Comparison of ENCODE assay signal across 23 cellular contexts in the genomic region with DNA sequence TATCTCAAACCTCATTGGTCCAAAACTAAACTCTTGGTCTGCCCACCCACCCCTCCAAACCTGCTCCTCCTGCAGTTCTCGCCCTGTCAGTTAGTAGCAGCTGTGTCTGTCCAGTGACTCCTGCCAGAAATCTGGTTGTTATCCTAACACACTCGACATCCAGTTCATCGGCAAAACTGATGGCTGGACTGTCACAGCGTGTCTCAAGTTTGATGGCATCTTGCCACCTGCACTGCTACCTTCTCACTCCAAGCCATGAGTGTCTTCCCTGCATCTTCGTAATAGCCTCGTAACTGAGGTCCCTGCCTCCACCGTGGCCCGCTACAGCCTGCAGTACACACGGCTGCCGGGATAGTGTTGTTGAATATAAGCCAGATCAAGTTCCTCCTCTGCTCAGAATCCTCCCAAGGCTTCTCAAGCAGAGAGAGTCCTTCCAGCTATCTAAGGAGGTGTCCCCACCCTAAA.
DNase-seq lines count a peak whose midpoint lies in the region; ATAC-seq and TF ChIP-seq lines count a peak whose summit lies in the region.
"Had no signal": no experiment of that assay in that cellular context is flagged by ENCODE, and none has a peak within 500 bp of the region (broad histone marks: within the 10 kb centered on the region; RNA-seq: fewer than 3 reads in every experiment).

No MANE protein-coding gene starts in this region.

- peak overlapping the region; percentile 2 for H3K56ac ChIP-seq in mesendoderm (ENCODE audit: low read length)

- H3K79me2 ChIP-seq in mesendoderm (ENCODE audit: control insufficient read depth, insufficient read depth, low read length), result no peaks in the 10 kb centered on the region
- H3K79me2 ChIP-seq: hepatocyte had no signal

- TF ChIP-seq POLR2A in suprapubic skin (IDR thresholded peaks at IDR 0.05), result no peak

- H3K4me3 ChIP-seq in mesendoderm (ENCODE audit: low read length) (no peak overlapping the region), suprapubic skin (no peak overlapping the region), endodermal cell (ENCODE audit: low read length) (no peak overlapping the region)
- H3K4me3 ChIP-seq: HAP-1, hepatocyte, SJCRH30 had no signal

- H3K27me3 Mint-ChIP-seq in HFFc6 (ENCODE audit: insufficient read depth) (peaks cover 2% of the 10 kb centered on the region; the same call in 1 of the 2 replicates), endodermal cell (ENCODE audit: insufficient read depth) (no peaks in the 10 kb centered on the region)
- H3K27me3 Mint-ChIP-seq: natural killer cell treated with Interleukin-12 subunit alpha and Interleukin-12 subunit beta and Interleukin-15 and Interleukin-18, amount 100 ng/mL, for 72 hours had no signal

- H2AK5ac ChIP-seq in mesendoderm (ENCODE audit: low read length), result no peak overlapping the region

- H2BK15ac ChIP-seq in mesendoderm (replicated peaks; ENCODE audit: low read depth), result no peak overlapping the region

- no peaks in the 10 kb centered on the region for H3K9me3 ChIP-seq in suprapubic skin
- no peaks in the 10 kb centered on the region for H3K9me3 ChIP-seq in endodermal cell (ENCODE audit: control insufficient read depth, low read length)
- H3K9me3 ChIP-seq: HAP-1, SJCRH30 had no signal

- H3K36me3 ChIP-seq in mesendoderm (ENCODE audit: control insufficient read depth, insufficient read depth, low read length), result no peaks in the 10 kb centered on the region
- H3K36me3 ChIP-seq in suprapubic skin, result no peaks in the 10 kb centered on the region
- H3K36me3 ChIP-seq in endodermal cell (ENCODE audit: control insufficient read depth, insufficient read depth, low read length), result peaks cover 7% of the 10 kb centered on the region
- H3K36me3 ChIP-seq: HAP-1, SJCRH30 had no signal

- H3K27ac Mint-ChIP-seq in HFFc6, result peak overlapping the region; percentile 25; the same call in 1 of the 2 replicates
- no peak overlapping the region for H3K27ac Mint-ChIP-seq in endodermal cell
- H3K27ac Mint-ChIP-seq: natural killer cell treated with Interleukin-12 subunit alpha and Interleukin-12 subunit beta and Interleukin-15 and Interleukin-18, amount 100 ng/mL, for 72 hours had no signal

- no peak overlapping the region for H3K23ac ChIP-seq in mesendoderm (ENCODE audit: low read length)

- no peaks in the 10 kb centered on the region for H3K4me1 ChIP-seq in mesendoderm (ENCODE audit: control insufficient read depth, low read depth, low read length)
- H3K4me1 ChIP-seq in suprapubic skin, result peaks cover 15% of the 10 kb centered on the region
- H3K4me1 ChIP-seq in endodermal cell (ENCODE audit: control insufficient read depth, insufficient read depth, low read length), result peaks cover 5% of the 10 kb centered on the region
- H3K4me1 ChIP-seq: HAP-1, SJCRH30 had no signal

- no peaks in the 10 kb centered on the region for H3K27me3 ChIP-seq in mesendoderm (ENCODE audit: insufficient read depth, low read length, poor library complexity)
- no peaks in the 10 kb centered on the region for H3K27me3 ChIP-seq in suprapubic skin
- H3K27me3 ChIP-seq in endodermal cell (ENCODE audit: control insufficient read depth, insufficient read depth, low read length, poor library complexity, severe bottlenecking), result no peaks in the 10 kb centered on the region
- H3K27me3 ChIP-seq: hepatocyte, SJCRH30 had no signal

- H3K9ac ChIP-seq in mesendoderm (ENCODE audit: low read length), result no peak overlapping the region
- H3K9ac ChIP-seq in endodermal cell (ENCODE audit: extremely low read depth, low read length, poor library complexity, severe bottlenecking), result no peak overlapping the region

- no peak overlapping the region for H3K4ac ChIP-seq in mesendoderm (ENCODE audit: low read depth, low read length)

- H3K4me1 Mint-ChIP-seq in HFFc6 (ENCODE audit: low read depth), result peaks cover 51% of the 10 kb centered on the region
- H3K4me1 Mint-ChIP-seq in endodermal cell, result peaks cover 7% of the 10 kb centered on the region

- no peak overlapping the region for H3K4me2 ChIP-seq in mesendoderm (ENCODE audit: low read length)
- H3K4me2 ChIP-seq: hepatocyte had no signal

- H3K4me3 Mint-ChIP-seq in HFFc6 (no peak overlapping the region), endodermal cell (no peak overlapping the region)
- H3K4me3 Mint-ChIP-seq: natural killer cell treated with Interleukin-12 subunit alpha and Interleukin-12 subunit beta and Interleukin-15 and Interleukin-18, amount 100 ng/mL, for 72 hours had no signal

- TF ChIP-seq EP300 in suprapubic skin (IDR thresholded peaks at IDR 0.05), result no peak

- no peak overlapping the region for H2BK120ac ChIP-seq in mesendoderm (ENCODE audit: low read depth, low read length)

- no peak for TF ChIP-seq CTCF in HFFc6 (IDR thresholded peaks at IDR 0.05)
- no peak for TF ChIP-seq CTCF in suprapubic skin (IDR thresholded peaks at IDR 0.05)
- no peak for TF ChIP-seq CTCF in endodermal cell (conservative IDR thresholded peaks at IDR 0.05)

- H2BK5ac ChIP-seq in mesendoderm (ENCODE audit: low read length), result no peak overlapping the region

- DNase-seq in HFFc6 (no peak), fibroblast of gingiva (ENCODE audit: low read depth) (peak; percentile 29), mesendoderm (no peak), suprapubic skin (ENCODE audit: low spot score in 2 of 2) (no peak), NCI-H2081 (lab: John Stamatoyannopoulos, UW) (no peak), endodermal cell (no peak)
- no peak for DNase-seq in stimulated activated naive CD4-positive, alpha-beta T cell (lab: John Stamatoyannopoulos, UW)
- DNase-seq: activated CD4-positive, alpha-beta T cell treated with anti-CD3 and anti-CD28 coated beads, Interleukin-2, amount 50 U/mL, for 4 hours; activated gamma-delta T cell treated with Interleukin-2 at 50 U/mL for 16 hours; activated T-cell treated with anti-CD3 and anti-CD28 coated beads for 4 hours; DMS153; effector memory CD4-positive, alpha-beta T cell; GF-D8; islet precursor cell; MM.1S; NCI-H1694; NCI-H774; SJCRH30 had no signal

- no CpG with 5 or more reads among the region's 10 CpGs for WGBS in mesendoderm (ENCODE audit: extremely low coverage, insufficient coverage, low lambda C conversion rate)
- 55% methylated on average over 10 of the region's 10 CpGs for WGBS in suprapubic skin
- WGBS in endodermal cell (ENCODE audit: insufficient coverage in 1 of 2, insufficient read length in 1 of 2), 2 experiments, result 77 to 83% methylated on average over 10 of the region's 10 CpGs

- no peak for ATAC-seq in GM21737 (IDR thresholded peaks at IDR 0.05; ENCODE audit: unreplicated experiment)
- ATAC-seq: natural killer cell treated with Interleukin-12 subunit alpha and Interleukin-12 subunit beta and Interleukin-15 and Interleukin-18, amount 100 ng/mL, for 72 hours had no signal

- H3K36me3 Mint-ChIP-seq in HFFc6 (ENCODE audit: low read depth), result peaks cover 22% of the 10 kb centered on the region
- peaks cover 8% of the 10 kb centered on the region for H3K36me3 Mint-ChIP-seq in endodermal cell (ENCODE audit: low read depth)

- H3K9me3 Mint-ChIP-seq in HFFc6, result no peaks in the 10 kb centered on the region
- H3K9me3 Mint-ChIP-seq in endodermal cell, result no peaks in the 10 kb centered on the region

- H3K18ac ChIP-seq in mesendoderm (ENCODE audit: low read length), result no peak overlapping the region

- H4K5ac ChIP-seq in mesendoderm (ENCODE audit: low read length), result no peak overlapping the region

- H3K79me1 ChIP-seq in mesendoderm (ENCODE audit: low read length), result no peaks in the 10 kb centered on the region

- H3K27ac ChIP-seq in mesendoderm (ENCODE audit: low read depth, low read length) (no peak overlapping the region), suprapubic skin (peak overlapping the region; percentile 52), endodermal cell (ENCODE audit: low read depth, low read length) (no peak overlapping the region)
- H3K27ac ChIP-seq: C4-2B, hepatocyte, SJCRH30 had no signal

- H4K8ac ChIP-seq in mesendoderm (ENCODE audit: low read depth, low read length), result no peak overlapping the region
